1 cellular context compared by ENCODE assay signal in genomic region chr19:56660381-56661105, GRCh38.
TF ChIP-seq lines count a peak whose summit lies in the region.

No MANE protein-coding gene starts in this region.

TF ChIP-seq in liver, 16 proteins besides CTCF, POLR2A, EP300 and RAD21 (continued from another document):
- TF ChIP-seq REST (IDR thresholded peaks at IDR 0.05) (no peak), TAF1 (conservative IDR thresholded peaks at IDR 0.05) (no peak), FOXA2 (IDR thresholded peaks at IDR 0.05) (no peak), GABPA (IDR thresholded peaks at IDR 0.05 in 1 of 2, conservative IDR thresholded peaks at IDR 0.05 in 1 of 2) (no peak), EGR1 (IDR thresholded peaks at IDR 0.05; ENCODE audit: low read depth in 2 of 2) (no peak)
